1 cellular context compared by ENCODE assay signal in the genomic region with DNA sequence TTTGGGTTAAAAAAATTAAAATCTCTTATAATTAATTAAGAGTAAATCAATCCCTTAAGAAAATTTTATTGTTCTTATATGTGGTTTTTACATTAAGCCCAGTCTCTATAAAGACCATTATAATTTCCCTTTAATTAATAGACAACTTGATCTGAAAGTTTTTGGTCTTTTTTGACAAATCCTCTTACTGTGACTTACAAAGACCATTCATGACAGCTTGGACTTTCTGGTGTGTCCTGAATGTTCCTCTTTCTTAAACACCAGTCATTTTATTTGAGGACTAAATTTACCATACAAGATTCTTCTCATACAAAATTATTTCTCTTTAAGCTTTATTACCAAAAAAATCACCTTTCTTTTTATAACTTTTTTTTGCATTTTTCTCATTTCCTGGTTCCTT.
TF ChIP-seq lines count a peak whose summit lies in the region.

No MANE protein-coding gene starts in this region.

TF ChIP-seq in GM23338, 12 proteins besides CTCF, POLR2A, EP300 and RAD21 (continued from another document):
- TF ChIP-seq ZNF462 (CRISPR knock-in tag; IDR thresholded peaks at IDR 0.05) (no peak), EZH2 (IDR thresholded peaks at IDR 0.05; ENCODE audit: low read depth, unreplicated experiment) (no peak)
